ENCODE assay signal across 8 cellular contexts in the genomic region with DNA sequence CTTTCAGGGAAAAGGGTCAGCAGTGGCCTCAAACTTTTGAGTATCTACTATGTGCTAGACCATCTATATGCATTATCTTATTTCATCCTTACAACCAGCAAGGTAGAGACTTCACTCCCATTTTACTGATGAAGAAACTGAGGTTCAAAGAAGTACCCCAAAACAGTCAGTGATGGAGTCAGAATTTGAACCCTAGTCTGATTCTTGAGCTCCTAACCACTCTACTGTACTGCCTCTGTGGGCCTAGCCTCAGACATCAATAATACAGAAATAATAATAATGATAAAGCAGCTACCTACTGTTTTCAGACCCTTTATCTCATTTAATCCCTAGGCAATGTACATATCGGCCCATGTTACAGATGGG. TPM values are rescaled to one million over a fixed set of nuclear protein-coding genes. Genes with fewer than 3 reads are reported as not detected.
DNase-seq lines count a peak whose midpoint lies in the region; ATAC-seq and TF ChIP-seq lines count a peak whose summit lies in the region.

No MANE protein-coding gene starts in this region.

- H3K27me3 ChIP-seq in DOHH2 (ENCODE audit: control insufficient read depth, low read length), result no peaks in the 10 kb centered on the region
- no peaks in the 10 kb centered on the region for H3K27me3 ChIP-seq in Peyer's patch
- H3K27me3 ChIP-seq in effector memory CD4-positive, alpha-beta T cell (replicated peaks; ENCODE audit: control insufficient read depth, insufficient read depth, low read length, poor library complexity, severe bottlenecking), result no peaks in the 10 kb centered on the region
- no peaks in the 10 kb centered on the region for H3K27me3 ChIP-seq in parathyroid adenoma (ENCODE audit: control insufficient read depth, insufficient read depth, low read length)

- H4K20me1 ChIP-seq in DOHH2 (ENCODE audit: control insufficient read depth, insufficient read depth, low read depth, low read length), result no peaks in the 10 kb centered on the region

- H3K27ac ChIP-seq in DOHH2 (ENCODE audit: low read depth, low read length) (peak overlapping the region; percentile 95), Peyer's patch (peak overlapping the region; percentile 76 to 82 (median 78)), parathyroid adenoma (peak overlapping the region; percentile 63)
- H3K27ac ChIP-seq in effector memory CD4-positive, alpha-beta T cell (ENCODE audit: insufficient read depth, low read length, poor library complexity, severe bottlenecking), result peak overlapping the region; percentile 69

- no peak overlapping the region for H3K9ac ChIP-seq in parathyroid adenoma

- peak overlapping the region; percentile 55 for H3K4me3 ChIP-seq in DOHH2 (ENCODE audit: low read length)
- H3K4me3 ChIP-seq in Peyer's patch, result no peak overlapping the region
- no peak overlapping the region for H3K4me3 ChIP-seq in effector memory CD4-positive, alpha-beta T cell (ENCODE audit: insufficient read depth, low read depth, low read length, poor library complexity, severe bottlenecking)
- peak overlapping the region; percentile 19 for H3K4me3 ChIP-seq in parathyroid adenoma (ENCODE audit: low read depth, low read length)

- no peak for TF ChIP-seq CTCF in DOHH2 (IDR thresholded peaks at IDR 0.05; ENCODE audit: low read depth, low read length, poor library complexity, severe bottlenecking)
- no peak for TF ChIP-seq CTCF in Peyer's patch (IDR thresholded peaks at IDR 0.05)
- TF ChIP-seq CTCF in parathyroid adenoma (IDR thresholded peaks at IDR 0.05), result no peak

- no peak for TF ChIP-seq POLR2A in Peyer's patch (IDR thresholded peaks at IDR 0.05)

- H3K79me2 ChIP-seq in DOHH2 (ENCODE audit: control insufficient read depth, low read length) (peaks cover 25% of the 10 kb centered on the region), parathyroid adenoma (no peaks in the 10 kb centered on the region)

- peaks cover 74% of the 10 kb centered on the region for H3K4me1 ChIP-seq in DOHH2 (ENCODE audit: control insufficient read depth, low read length)
- H3K4me1 ChIP-seq in Peyer's patch, result peaks cover 0 to 51% (median 37%) of the 10 kb centered on the region in 4 donors
- peaks cover 61% of the 10 kb centered on the region for H3K4me1 ChIP-seq in effector memory CD4-positive, alpha-beta T cell (ENCODE audit: control insufficient read depth, insufficient read depth, low read length, poor library complexity, severe bottlenecking)
- peaks cover 4% of the 10 kb centered on the region for H3K4me1 ChIP-seq in parathyroid adenoma

- H3K4me2 ChIP-seq in DOHH2 (ENCODE audit: low read length) (peak overlapping the region; percentile 87), parathyroid adenoma (ENCODE audit: low read length) (peak overlapping the region; percentile 82)

- DNase-seq in Peyer's patch, result no peak
- no peak for DNase-seq in effector memory CD4-positive, alpha-beta T cell

- H3K36me3 ChIP-seq in DOHH2 (ENCODE audit: control insufficient read depth, low read length), result peaks cover 20% of the 10 kb centered on the region
- H3K36me3 ChIP-seq in Peyer's patch, result no peaks in the 10 kb centered on the region
- no peaks in the 10 kb centered on the region for H3K36me3 ChIP-seq in effector memory CD4-positive, alpha-beta T cell (ENCODE audit: control insufficient read depth, insufficient read depth, low read length)
- H3K36me3 ChIP-seq in parathyroid adenoma (ENCODE audit: control insufficient read depth, insufficient read depth, low read length), result no peaks in the 10 kb centered on the region

- peaks cover 20% of the 10 kb centered on the region for H3F3A ChIP-seq in DOHH2 (ENCODE audit: control insufficient read depth, insufficient read depth)

- H3K9me2 ChIP-seq in DOHH2 (replicated peaks; ENCODE audit: control insufficient read depth, low read length), result no peaks in the 10 kb centered on the region

- ATAC-seq in HG03432 (IDR thresholded peaks at IDR 0.05; ENCODE audit: unreplicated experiment) (no peak), GM21825 (IDR thresholded peaks at IDR 0.05; ENCODE audit: unreplicated experiment) (no peak), GM19452 (IDR thresholded peaks at IDR 0.05; ENCODE audit: unreplicated experiment) (no peak), HG03469 (IDR thresholded peaks at IDR 0.05; ENCODE audit: unreplicated experiment) (no peak)

- H2AFZ ChIP-seq in parathyroid adenoma, result no peak overlapping the region

- H3K9me3 ChIP-seq in DOHH2 (ENCODE audit: control insufficient read depth, insufficient read depth, low read length) (no peaks in the 10 kb centered on the region), Peyer's patch (no peaks in the 10 kb centered on the region), parathyroid adenoma (ENCODE audit: control insufficient read depth, low read length) (no peaks in the 10 kb centered on the region)
- H3K9me3 ChIP-seq in effector memory CD4-positive, alpha-beta T cell (ENCODE audit: control insufficient read depth, low read length), result no peaks in the 10 kb centered on the region

RNA-seq across cellular contexts. Expression of a gene that starts 8.4 kb away (rescaled TPM):
- total RNA-seq in Peyer's patch, result 10 to 100 TPM in 1 of 4 donors, 1 to 10 TPM in 3; 1.6 to 25.6 (median 5.0) TPM

Comparison
In these comparisons a context has a peak if more than half of its experiments do, and no peak if none do; other contexts are left out.
1. H3K4me3 ChIP-seq: peak in DOHH2 (single experiment) and parathyroid adenoma (single experiment); none in Peyer's patch (0 of 4) and effector memory CD4-positive, alpha-beta T cell (single experiment).
2. Peak in every context shown above with its lines, with median percentiles within 50 percentile points of each other: H3K27ac ChIP-seq.